ENCODE assay signal across 8 cellular contexts in genomic region chr20:34955232-34956040, GRCh38.
A peak's percentile ranks its signal among the peaks of the same experiment; 100 is the strongest.
DNase-seq lines count a peak whose midpoint lies in the region; ATAC-seq lines count a peak whose summit lies in the region.

TSS of gene GSS (minus strand) at chr20:34955806. CDS start at chr20:34951852, 3,954 bp downstream.
TSS of gene MYH7B (plus strand) at chr20:34955868. CDS start at chr20:34978006, 22,138 bp downstream.

- peak within 1 kb of the TSS; percentile 86 for H3K4me2 ChIP-seq in BLaER1

- no peaks in the 10 kb centered on the region for H3K9me3 ChIP-seq in BLaER1

- H4K20me1 ChIP-seq in BLaER1 = no peaks in the 10 kb centered on the region

- H3K9ac ChIP-seq in BLaER1 = peak within 1 kb of the TSS; percentile 93

- H3K27me3 ChIP-seq in BLaER1 = no peaks in the 10 kb centered on the region

- peaks cover 17% of the 10 kb centered on the region for H3K4me1 ChIP-seq in BLaER1

- peak; percentile 94 for DNase-seq in GM19238 (ENCODE audit: insufficient read length, low spot score)
- peak; percentile 94 for DNase-seq in NCI-H510A treated with DMSO at 0.1 percent for 48 hours (lab: John Stamatoyannopoulos, UW)
- peak; percentile 92 to 98 for DNase-seq in activated CD4-positive, alpha-beta T cell treated with anti-CD3 and anti-CD28 coated beads for 4 hours
- peak; percentile 96 for DNase-seq in kidney tubule cell (ENCODE audit: low spot score)
- peak; percentile 93 to 99 for DNase-seq in stimulated activated CD4-positive, alpha-beta T cell treated with anti-CD3 and anti-CD28 coated beads, Interleukin-1b, Interleukin-23, amount 100 ng/mL, for 1 hour (ENCODE audit: low read depth in 2 of 2)

- ATAC-seq in HG03442 (IDR thresholded peaks at IDR 0.05; ENCODE audit: unreplicated experiment) = peak; percentile 80

- H3K4me3 ChIP-seq in BLaER1 = peak within 1 kb of the TSS; percentile 79

- H3K27ac ChIP-seq in BLaER1 (peak within 1 kb of the TSS; percentile 89), cingulate gyrus (ENCODE audit: low read depth, low read length) (peak within 1 kb of the TSS; percentile 97)

- peaks cover 19% of the 10 kb centered on the region for H3K36me3 ChIP-seq in BLaER1

Comparison
In these comparisons a context has a peak if more than half of its experiments do, and no peak if none do; other contexts are left out.
1. Peak in every context shown above with its lines: DNase-seq, ATAC-seq, H3K4me3 ChIP-seq and H3K27ac ChIP-seq.